In genomic region chr16:28924399-28924761, GRCh38 we compare ENCODE assay signal across 8 cellular contexts. TPM values are rescaled to one million over a fixed set of nuclear protein-coding genes. Genes with fewer than 3 reads are reported as not detected.
DNase-seq lines count a peak whose midpoint lies in the region; ATAC-seq, FAIRE-seq and TF ChIP-seq lines count a peak whose summit lies in the region.

No MANE protein-coding gene starts in this region.

- intact Hi-C loops in activated CD8-positive, alpha-beta T cell treated with anti-CD3 and anti-CD28 coated beads for 36 hours (cut with micrococcal nuclease) = no loop called here

- no peak for FAIRE-seq in frontal cortex (lab: Jason Lieb, UNC)

- CTCF ChIA-PET in activated CD8-positive, alpha-beta memory T cell treated with anti-CD3 and anti-CD28 coated beads, Interleukin-2, amount 10 ng/mL, durations not matched to agents 7 days and 5 days (lab: Charles Lee) = interaction anchor here (1.1 to 1.7 kb wide), 3 partner anchors 14 to 77 kb away, joined by 3 to 11 read pairs (median 3); no protein-coding TSS in a partner anchor
- CTCF ChIA-PET in activated CD8-positive, alpha-beta T cell treated with anti-CD3 and anti-CD28 coated beads for 36 hours (lab: Charles Lee) = interaction anchor here (12.2 kb wide), 1 partner anchor 21 kb away, joined by 87 read pairs; no protein-coding TSS in a partner anchor

- H3K36me3 ChIP-seq in thoracic aorta = no peaks in the 10 kb centered on the region

- POLR2A ChIA-PET in activated CD8-positive, alpha-beta T cell treated with anti-CD3 and anti-CD28 coated beads for 36 hours (lab: Charles Lee) = interaction anchor here (1.0 to 3.7 kb wide), 6 partner anchors 12 to 101 kb away, joined by 3 to 12 read pairs (median 5); partner anchors contain the start of gene ATXN2L

- H3K4me3 ChIP-seq in thoracic aorta = peak overlapping the region; percentile 81

- peaks cover 3 to 13% of the 10 kb centered on the region in 2 donors for H3K4me1 ChIP-seq in thoracic aorta (ENCODE audit: control insufficient read depth in 1 of 2, low read depth in 2 of 2)

- DNase-seq in activated CD8-positive, alpha-beta memory T cell treated with anti-CD3 and anti-CD28 coated beads, Interleukin-2, amount 10 ng/mL, durations not matched to agents 7 days and 5 days = no peak
- DNase-seq in activated CD8-positive, alpha-beta memory T cell treated with anti-CD3 and anti-CD28 coated beads, Interleukin-2, amount 50 U/mL, for 4 hours = no peak
- no peak for DNase-seq in activated CD8-positive, alpha-beta T cell treated with anti-CD3 and anti-CD28 coated beads for 36 hours
- DNase-seq in iPS-NIHi7 (ENCODE audit: extremely low spot score) (peak; percentile 96), thoracic aorta (ENCODE audit: low spot score) (no peak), mesenteric fat pad (ENCODE audit: low spot score) (no peak), frontal cortex (ENCODE audit: low spot score in 2 of 2) (no peak)

- peak overlapping the region; percentile 91 to 99 for H3K27ac ChIP-seq in thoracic aorta

- no peak for ATAC-seq in activated CD8-positive, alpha-beta memory T cell treated with anti-CD3 and anti-CD28 coated beads, Interleukin-2, amount 10 ng/mL, durations not matched to agents 7 days and 5 days
- ATAC-seq in activated CD8-positive, alpha-beta T cell treated with anti-CD3 and anti-CD28 coated beads for 36 hours = no peak
- ATAC-seq in thoracic aorta (ENCODE audit: insufficient number of reproducible peaks, low FRiP score, low read depth) (no peak), GM19023 (IDR thresholded peaks at IDR 0.05; ENCODE audit: unreplicated experiment) (no peak)

- H3K27ac Mint-ChIP-seq in activated CD8-positive, alpha-beta memory T cell treated with anti-CD3 and anti-CD28 coated beads, Interleukin-2, amount 10 ng/mL, durations not matched to agents 7 days and 5 days = peak overlapping the region; percentile 96
- H3K27ac Mint-ChIP-seq in activated CD8-positive, alpha-beta T cell treated with anti-CD3 and anti-CD28 coated beads for 36 hours = peak overlapping the region; percentile 97

- no peaks in the 10 kb centered on the region for H3K9me3 Mint-ChIP-seq in activated CD8-positive, alpha-beta memory T cell treated with anti-CD3 and anti-CD28 coated beads, Interleukin-2, amount 10 ng/mL, durations not matched to agents 7 days and 5 days (ENCODE audit: low read depth)
- no peaks in the 10 kb centered on the region for H3K9me3 Mint-ChIP-seq in activated CD8-positive, alpha-beta T cell treated with anti-CD3 and anti-CD28 coated beads for 36 hours

- peak overlapping the region; percentile 89 for H3K4me3 Mint-ChIP-seq in activated CD8-positive, alpha-beta memory T cell treated with anti-CD3 and anti-CD28 coated beads, Interleukin-2, amount 10 ng/mL, durations not matched to agents 7 days and 5 days
- peak overlapping the region; percentile 93 for H3K4me3 Mint-ChIP-seq in activated CD8-positive, alpha-beta T cell treated with anti-CD3 and anti-CD28 coated beads for 36 hours

- no peaks in the 10 kb centered on the region for H3K27me3 Mint-ChIP-seq in activated CD8-positive, alpha-beta memory T cell treated with anti-CD3 and anti-CD28 coated beads, Interleukin-2, amount 10 ng/mL, durations not matched to agents 7 days and 5 days
- no peaks in the 10 kb centered on the region for H3K27me3 Mint-ChIP-seq in activated CD8-positive, alpha-beta T cell treated with anti-CD3 and anti-CD28 coated beads for 36 hours

- H3K9me3 ChIP-seq in thoracic aorta = no peaks in the 10 kb centered on the region

- peaks cover 18% of the 10 kb centered on the region for H3K4me1 Mint-ChIP-seq in activated CD8-positive, alpha-beta memory T cell treated with anti-CD3 and anti-CD28 coated beads, Interleukin-2, amount 10 ng/mL, durations not matched to agents 7 days and 5 days
- peaks cover 15% of the 10 kb centered on the region for H3K4me1 Mint-ChIP-seq in activated CD8-positive, alpha-beta T cell treated with anti-CD3 and anti-CD28 coated beads for 36 hours (ENCODE audit: low read depth)

- peaks cover 4% of the 10 kb centered on the region for H3K36me3 Mint-ChIP-seq in activated CD8-positive, alpha-beta memory T cell treated with anti-CD3 and anti-CD28 coated beads, Interleukin-2, amount 10 ng/mL, durations not matched to agents 7 days and 5 days
- peaks cover 8% of the 10 kb centered on the region for H3K36me3 Mint-ChIP-seq in activated CD8-positive, alpha-beta T cell treated with anti-CD3 and anti-CD28 coated beads for 36 hours (ENCODE audit: low read depth)

- TF ChIP-seq CTCF in activated CD8-positive, alpha-beta T cell treated with anti-CD3 and anti-CD28 coated beads for 36 hours (IDR thresholded peaks at IDR 0.05) = no peak
- no peak for TF ChIP-seq CTCF in thoracic aorta (IDR thresholded peaks at IDR 0.05)

- no peaks in the 10 kb centered on the region for H3K27me3 ChIP-seq in thoracic aorta (replicated peaks; ENCODE audit: insufficient read depth)

RNA-seq across cellular contexts. Expression of gene RABEP2, which starts 0.7 kb away (rescaled TPM):
- 10 to 100 TPM; 18.0 to 19.1 TPM for total RNA-seq in activated CD8-positive, alpha-beta memory T cell treated with anti-CD3 and anti-CD28 coated beads, Interleukin-2, amount 10 ng/mL, durations not matched to agents 7 days and 5 days
- 10 to 100 TPM; 13.1 to 14.0 TPM for total RNA-seq in activated CD8-positive, alpha-beta T cell treated with anti-CD3 and anti-CD28 coated beads for 36 hours
- 10 to 100 TPM; 18.3 to 62.0 TPM for total RNA-seq in thoracic aorta
- total RNA-seq in mesenteric fat pad = 7.5 TPM
- 12.2 TPM for total RNA-seq in frontal cortex

RNA-seq across cellular contexts. Expression of gene CD19, which starts 7.4 kb away (rescaled TPM):
- total RNA-seq in activated CD8-positive, alpha-beta memory T cell treated with anti-CD3 and anti-CD28 coated beads, Interleukin-2, amount 10 ng/mL, durations not matched to agents 7 days and 5 days = not detected
- total RNA-seq in activated CD8-positive, alpha-beta T cell treated with anti-CD3 and anti-CD28 coated beads for 36 hours = 1 to 10 TPM; 1.1 to 1.3 TPM
- not detected for total RNA-seq in thoracic aorta
- total RNA-seq in mesenteric fat pad = 0.67 TPM
- under 0.01 TPM for total RNA-seq in frontal cortex

RNA-seq across cellular contexts. Expression of gene NFATC2IP, which starts 26.4 kb away (rescaled TPM):
- 100 to 1,000 TPM; 120 to 133 TPM for total RNA-seq in activated CD8-positive, alpha-beta memory T cell treated with anti-CD3 and anti-CD28 coated beads, Interleukin-2, amount 10 ng/mL, durations not matched to agents 7 days and 5 days
- 10 to 100 TPM; 63.8 to 71.8 TPM for total RNA-seq in activated CD8-positive, alpha-beta T cell treated with anti-CD3 and anti-CD28 coated beads for 36 hours
- total RNA-seq in thoracic aorta (10 to 100 TPM; 38.4 to 45.5 TPM), mesenteric fat pad (29.4 TPM), frontal cortex (17.9 TPM)

RNA-seq across cellular contexts. Expression of gene ATP2A1, which starts 46.1 kb away (rescaled TPM):
- total RNA-seq in activated CD8-positive, alpha-beta memory T cell treated with anti-CD3 and anti-CD28 coated beads, Interleukin-2, amount 10 ng/mL, durations not matched to agents 7 days and 5 days = 1 to 10 TPM; 1.5 to 3.4 TPM
- 1 to 10 TPM; 2.1 to 2.5 TPM for total RNA-seq in activated CD8-positive, alpha-beta T cell treated with anti-CD3 and anti-CD28 coated beads for 36 hours
- total RNA-seq in thoracic aorta = under 1 TPM; 0.41 to 0.42 TPM
- 0.48 TPM for total RNA-seq in mesenteric fat pad
- not detected for total RNA-seq in frontal cortex

RNA-seq across cellular contexts. Expression of gene SPNS1, which starts 50.2 kb away (rescaled TPM):
- total RNA-seq in activated CD8-positive, alpha-beta memory T cell treated with anti-CD3 and anti-CD28 coated beads, Interleukin-2, amount 10 ng/mL, durations not matched to agents 7 days and 5 days = 10 to 100 TPM; 22.1 to 27.6 TPM
- 10 to 100 TPM; 14.6 to 18.2 TPM for total RNA-seq in activated CD8-positive, alpha-beta T cell treated with anti-CD3 and anti-CD28 coated beads for 36 hours
- total RNA-seq in thoracic aorta (10 to 100 TPM; 21.9 to 36.6 TPM), mesenteric fat pad (31.4 TPM), frontal cortex (22.4 TPM)
